ENCODE assay signal across 17 cellular contexts in genomic region chr20:58078741-58079522, GRCh38.
DNase-seq lines count a peak whose midpoint lies in the region; ATAC-seq and TF ChIP-seq lines count a peak whose summit lies in the region.
"Had no signal": no experiment of that assay in that cellular context is flagged by ENCODE, and none has a peak within 500 bp of the region (broad histone marks: within the 10 kb centered on the region; RNA-seq: fewer than 3 reads in every experiment).

No MANE protein-coding gene starts in this region.

- H3K4me3 Mint-ChIP-seq in neural progenitor cell = no peak overlapping the region
- H3K4me3 Mint-ChIP-seq: activated naive CD4-positive, alpha-beta T cell treated with anti-CD3 and anti-CD28 coated beads, Interleukin-2, amount 50 U/mL, for 24 hours; neural crest cell had no signal

- no peaks in the 10 kb centered on the region for H4K20me1 ChIP-seq in neural progenitor cell (ENCODE audit: low read depth)

- no peaks in the 10 kb centered on the region for H3K9me3 Mint-ChIP-seq in neural progenitor cell
- H3K9me3 Mint-ChIP-seq: activated naive CD4-positive, alpha-beta T cell treated with anti-CD3 and anti-CD28 coated beads, Interleukin-2, amount 50 U/mL, for 24 hours; neural crest cell had no signal

- H3K27me3 ChIP-seq in brain microvascular endothelial cell (replicated peaks) = no peaks in the 10 kb centered on the region
- H3K27me3 ChIP-seq in testis = no peaks in the 10 kb centered on the region
- H3K27me3 ChIP-seq in neural progenitor cell = no peaks in the 10 kb centered on the region

- no peaks in the 10 kb centered on the region for H3K79me2 ChIP-seq in neural progenitor cell (ENCODE audit: low read depth)

- H3K9me3 ChIP-seq in testis (no peaks in the 10 kb centered on the region), neural progenitor cell (ENCODE audit: low read depth) (no peaks in the 10 kb centered on the region)

- 59 to 84% methylated on average over 7 of the region's 7 CpGs for WGBS in testis, 2 donors

- no peak overlapping the region for H3K9ac ChIP-seq in neural progenitor cell

- H3K4me3 ChIP-seq in brain microvascular endothelial cell (ENCODE audit: low read depth, low read length) (no peak overlapping the region), testis (no peak overlapping the region), neural progenitor cell (no peak overlapping the region)

- no peak for TF ChIP-seq POLR2A in testis (IDR thresholded peaks at IDR 0.05)

- ATAC-seq in HG03025 (IDR thresholded peaks at IDR 0.05; ENCODE audit: low FRiP score, unreplicated experiment) = no peak
- ATAC-seq: stimulated activated naive CD8-positive, alpha-beta T cell treated with anti-CD3 and anti-CD28 coated beads, Interleukin-15, Interleukin-2, amounts not matched to agents 100 U/mL and 50 U/mL, for 24 hours had no signal

- H2AFZ ChIP-seq in neural progenitor cell (replicated peaks) = no peak overlapping the region

- H3K27me3 Mint-ChIP-seq in neural progenitor cell (ENCODE audit: insufficient read depth, low read depth) = peaks cover 5% of the 10 kb centered on the region

- no peaks in the 10 kb centered on the region for H3K36me3 Mint-ChIP-seq in neural progenitor cell
- H3K36me3 Mint-ChIP-seq: activated naive CD4-positive, alpha-beta T cell treated with anti-CD3 and anti-CD28 coated beads, Interleukin-2, amount 50 U/mL, for 24 hours had no signal

- H3K4me1 ChIP-seq in testis (peaks cover 10% of the 10 kb centered on the region), neural progenitor cell (no peaks in the 10 kb centered on the region)

- H3K36me3 ChIP-seq in brain microvascular endothelial cell (replicated peaks) (no peaks in the 10 kb centered on the region), testis (ENCODE audit: low read depth, missing control alignments) (no peaks in the 10 kb centered on the region), neural progenitor cell (no peaks in the 10 kb centered on the region)

- H3K27ac ChIP-seq in brain microvascular endothelial cell = no peak overlapping the region
- H3K27ac ChIP-seq in testis = no peak overlapping the region
- H3K27ac ChIP-seq in neural progenitor cell = no peak overlapping the region

- intact Hi-C loops in testis (cut with DNase I; ENCODE audit: low total_unique reads) = no loop called here

- DNase-seq in LHCN-M2 (ENCODE audit: low read depth) = peak; percentile 85
- peak; percentile 46 for DNase-seq in brain microvascular endothelial cell
- peak; percentile 41 for DNase-seq in iris pigment epithelial cell (ENCODE audit: low read depth)
- peak; percentile 11 for DNase-seq in testis
- DNase-seq in OCI-M2 (lab: John Stamatoyannopoulos, UW; ENCODE audit: unreplicated experiment) = no peak
- no peak for DNase-seq in neural progenitor cell (ENCODE audit: low spot score)
- DNase-seq in hepatic stellate cell (ENCODE audit: low spot score) = no peak
- DNase-seq: activated CD4-positive, alpha-beta T cell treated with anti-CD3 and anti-CD28 coated beads, Interleukin-2, amount 50 U/mL, for 4 hours; DMS79; effector CD4-positive, alpha-beta T cell; NCI-H1105 treated with DMSO at 0.1 percent for 48 hours; NCI-H526 treated with DMSO at 0.1 percent for 48 hours; stimulated activated CD4-positive, alpha-beta T cell treated with anti-CD3 and anti-CD28 coated beads, Interleukin-2, amount 100 ng/mL, for 24 hours; stimulated activated naive CD8-positive, alpha-beta T cell treated with anti-CD3 and anti-CD28 coated beads, Interleukin-15, Interleukin-2, amounts not matched to agents 100 U/mL and 50 U/mL, for 24 hours had no signal

- no peak overlapping the region for H3K4me2 ChIP-seq in neural progenitor cell

- no peak overlapping the region for H3K27ac Mint-ChIP-seq in neural progenitor cell
- H3K27ac Mint-ChIP-seq: activated naive CD4-positive, alpha-beta T cell treated with anti-CD3 and anti-CD28 coated beads, Interleukin-2, amount 50 U/mL, for 24 hours had no signal

- in situ Hi-C loops in brain microvascular endothelial cell (cut with HindIII; ENCODE audit: low pct_ligation_motif_present, low sequenced_read_pairs) = no loop called here

- no peaks in the 10 kb centered on the region for H3F3A ChIP-seq in neural progenitor cell (ENCODE audit: low read depth)

- no peak for TF ChIP-seq CTCF in brain microvascular endothelial cell (IDR thresholded peaks at IDR 0.05; ENCODE audit: low read depth, low read length, missing control alignments)
- no peak for TF ChIP-seq CTCF in testis (IDR thresholded peaks at IDR 0.05)
- no peak for TF ChIP-seq CTCF in neural progenitor cell (IDR thresholded peaks at IDR 0.05)

- peaks cover 7% of the 10 kb centered on the region for H3K4me1 Mint-ChIP-seq in neural progenitor cell

Comparison
In these comparisons a context has a peak if more than half of its experiments do, and no peak if none do; other contexts are left out.
1. DNase-seq: peak in LHCN-M2 (single experiment), brain microvascular endothelial cell (single experiment), iris pigment epithelial cell (single experiment) and testis (single experiment); none in OCI-M2 (single experiment), neural progenitor cell (single experiment) and hepatic stellate cell (single experiment).